8 cellular contexts compared by ENCODE assay signal in the genomic region with DNA sequence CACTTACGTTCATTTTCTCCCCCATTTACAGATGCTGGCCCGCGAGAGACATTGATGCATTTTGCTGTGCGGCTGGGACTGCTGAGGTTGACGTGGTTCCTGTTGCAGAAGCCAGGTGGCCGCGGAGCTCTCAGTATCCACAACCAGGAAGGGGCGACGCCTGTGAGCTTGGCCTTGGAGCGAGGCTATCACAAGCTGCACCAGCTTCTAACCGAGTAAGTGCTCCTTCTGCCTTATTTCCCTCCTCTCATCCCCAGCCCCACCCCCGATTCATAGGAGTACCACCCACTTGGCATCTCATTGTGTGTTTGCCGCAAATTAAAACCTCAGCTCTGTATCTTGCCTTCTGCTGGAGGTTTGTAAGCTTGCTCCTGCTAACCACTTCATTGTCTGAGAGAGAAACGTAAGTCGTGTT.
DNase-seq lines count a peak whose midpoint lies in the region; ATAC-seq and TF ChIP-seq lines count a peak whose summit lies in the region.

No MANE protein-coding gene starts in this region.

- no peak overlapping the region for H2BK12ac ChIP-seq in trophoblast cell (ENCODE audit: low read length)

- H3K9me3 ChIP-seq in trophoblast cell (ENCODE audit: insufficient read depth, low read depth, low read length), result no peaks in the 10 kb centered on the region

- WGBS in trophoblast cell (ENCODE audit: extremely low coverage, insufficient coverage, insufficient read length), result no CpG with 5 or more reads among the region's 15 CpGs

- H2BK120ac ChIP-seq in trophoblast cell (ENCODE audit: insufficient read depth, low read length, poor library complexity), result no peak overlapping the region

- TF ChIP-seq CTCF in NB4 (IDR thresholded peaks at IDR 0.05; ENCODE audit: low read depth, low read length) (no peak), brain microvascular endothelial cell (IDR thresholded peaks at IDR 0.05; ENCODE audit: low read depth, low read length, missing control alignments) (no peak)

- DNase-seq in NB4 (ENCODE audit: low read depth) (peak; percentile 14), 8988T (no peak), brain microvascular endothelial cell (no peak), trophoblast cell (no peak)
- DNase-seq in effector CD8-positive, alpha-beta T cell (lab: John Stamatoyannopoulos, UW), result peak; percentile 8
- DNase-seq in natural killer cell treated with Interleukin-12 subunit alpha and Interleukin-12 subunit beta and Interleukin-15 and Interleukin-18, amount 100 ng/mL, for 72 hours (ENCODE audit: low spot score), result peak; percentile 63

- H4K12ac ChIP-seq in trophoblast cell (ENCODE audit: low read depth, low read length), result no peak overlapping the region

- H3K18ac ChIP-seq in trophoblast cell (ENCODE audit: low read length), result no peak overlapping the region

- H2AFZ ChIP-seq in trophoblast cell (ENCODE audit: insufficient read depth, low read length, poor library complexity), result no peak overlapping the region

- H3K4ac ChIP-seq in trophoblast cell (ENCODE audit: low read depth, low read length), result no peak overlapping the region

- no peak for TF ChIP-seq POLR2A in NB4 (IDR thresholded peaks at IDR 0.05; ENCODE audit: extremely low read depth, insufficient read length)

- H3K27ac ChIP-seq in brain microvascular endothelial cell, result no peak overlapping the region
- H3K27ac ChIP-seq in trophoblast cell (ENCODE audit: low read depth, low read length), result no peak overlapping the region

- H3K23ac ChIP-seq in trophoblast cell (ENCODE audit: low read length), result no peak overlapping the region

- peak; percentile 68 to 79 for ATAC-seq in natural killer cell treated with Interleukin-12 subunit alpha and Interleukin-12 subunit beta and Interleukin-15 and Interleukin-18, amount 100 ng/mL, for 72 hours
- ATAC-seq in HG03342 (IDR thresholded peaks at IDR 0.05; ENCODE audit: unreplicated experiment), result no peak

- no peak overlapping the region for H4K91ac ChIP-seq in trophoblast cell (ENCODE audit: low read depth, low read length)

- H3K27me3 Mint-ChIP-seq in T-helper 1 cell treated with Interleukin-12 subunit alpha and Interleukin-12 subunit beta and Interleukin-4 antibody, amounts not matched to agents 30 μg/mL and 1 μg/mL, for 36 hours (ENCODE audit: low read depth), result no peaks in the 10 kb centered on the region
- no peaks in the 10 kb centered on the region for H3K27me3 Mint-ChIP-seq in natural killer cell treated with Interleukin-12 subunit alpha and Interleukin-12 subunit beta and Interleukin-15 and Interleukin-18, amount 100 ng/mL, for 72 hours

- in situ Hi-C loops in brain microvascular endothelial cell (cut with HindIII; ENCODE audit: low pct_ligation_motif_present, low sequenced_read_pairs), result no loop called here

- no peak overlapping the region for H3K9ac ChIP-seq in trophoblast cell (ENCODE audit: low read length)

- peaks cover 22% of the 10 kb centered on the region for H3K36me3 Mint-ChIP-seq in T-helper 1 cell treated with Interleukin-12 subunit alpha and Interleukin-12 subunit beta and Interleukin-4 antibody, amounts not matched to agents 30 μg/mL and 1 μg/mL, for 36 hours (ENCODE audit: low read depth)
- no peaks in the 10 kb centered on the region for H3K36me3 Mint-ChIP-seq in natural killer cell treated with Interleukin-12 subunit alpha and Interleukin-12 subunit beta and Interleukin-15 and Interleukin-18, amount 100 ng/mL, for 72 hours

- no peak overlapping the region for H4K8ac ChIP-seq in trophoblast cell (ENCODE audit: low read depth, low read length)

- H2BK5ac ChIP-seq in trophoblast cell (ENCODE audit: low read depth, low read length, poor library complexity), result no peak overlapping the region

- peak overlapping the region; percentile 66 for H3K4me3 Mint-ChIP-seq in T-helper 1 cell treated with Interleukin-12 subunit alpha and Interleukin-12 subunit beta and Interleukin-4 antibody, amounts not matched to agents 30 μg/mL and 1 μg/mL, for 36 hours
- H3K4me3 Mint-ChIP-seq in natural killer cell treated with Interleukin-12 subunit alpha and Interleukin-12 subunit beta and Interleukin-15 and Interleukin-18, amount 100 ng/mL, for 72 hours, result peak overlapping the region; percentile 82

- H3K4me1 Mint-ChIP-seq in T-helper 1 cell treated with Interleukin-12 subunit alpha and Interleukin-12 subunit beta and Interleukin-4 antibody, amounts not matched to agents 30 μg/mL and 1 μg/mL, for 36 hours (ENCODE audit: low read depth), result peaks cover 74% of the 10 kb centered on the region
- peaks cover 50 to 75% of the 10 kb centered on the region in 2 donors for H3K4me1 Mint-ChIP-seq in natural killer cell treated with Interleukin-12 subunit alpha and Interleukin-12 subunit beta and Interleukin-15 and Interleukin-18, amount 100 ng/mL, for 72 hours (ENCODE audit: low read depth in 2 of 2)

- H3K36me3 ChIP-seq in brain microvascular endothelial cell (replicated peaks), result peaks cover 9% of the 10 kb centered on the region
- H3K36me3 ChIP-seq in trophoblast cell (ENCODE audit: control insufficient read depth in 1 of 2, insufficient read depth in 2 of 2, low read length in 2 of 2), result peaks cover 4 to 7% of the 10 kb centered on the region in 2 experiments

- H3K9me3 Mint-ChIP-seq in T-helper 1 cell treated with Interleukin-12 subunit alpha and Interleukin-12 subunit beta and Interleukin-4 antibody, amounts not matched to agents 30 μg/mL and 1 μg/mL, for 36 hours, result no peaks in the 10 kb centered on the region
- no peaks in the 10 kb centered on the region for H3K9me3 Mint-ChIP-seq in natural killer cell treated with Interleukin-12 subunit alpha and Interleukin-12 subunit beta and Interleukin-15 and Interleukin-18, amount 100 ng/mL, for 72 hours

- no peak overlapping the region for H2AK5ac ChIP-seq in trophoblast cell (ENCODE audit: low read length)

- peak overlapping the region; percentile 39 for H3K27ac Mint-ChIP-seq in T-helper 1 cell treated with Interleukin-12 subunit alpha and Interleukin-12 subunit beta and Interleukin-4 antibody, amounts not matched to agents 30 μg/mL and 1 μg/mL, for 36 hours
- H3K27ac Mint-ChIP-seq in natural killer cell treated with Interleukin-12 subunit alpha and Interleukin-12 subunit beta and Interleukin-15 and Interleukin-18, amount 100 ng/mL, for 72 hours, result peak overlapping the region; percentile 42 to 78

- H3K4me3 ChIP-seq in NB4 (ENCODE audit: low read depth, low read length) (no peak overlapping the region), brain microvascular endothelial cell (ENCODE audit: low read depth, low read length) (no peak overlapping the region), trophoblast cell (ENCODE audit: low read depth, low read length) (no peak overlapping the region)

- H3K14ac ChIP-seq in trophoblast cell (ENCODE audit: low read length), result no peak overlapping the region

- H3K79me2 ChIP-seq in trophoblast cell (ENCODE audit: control insufficient read depth, insufficient read depth, low read length, poor library complexity), result no peaks in the 10 kb centered on the region

- H3K4me2 ChIP-seq in trophoblast cell (ENCODE audit: low read length), result no peak overlapping the region

- no peaks in the 10 kb centered on the region for H3K79me1 ChIP-seq in trophoblast cell (ENCODE audit: low read length)

- H3K27me3 ChIP-seq in brain microvascular endothelial cell (replicated peaks), result no peaks in the 10 kb centered on the region
- no peaks in the 10 kb centered on the region for H3K27me3 ChIP-seq in trophoblast cell (ENCODE audit: insufficient read depth, low read length)

- H3K4me1 ChIP-seq in trophoblast cell (ENCODE audit: control insufficient read depth in 1 of 2, insufficient read depth in 2 of 2, low read length in 2 of 2), result no peaks in the 10 kb centered on the region

Comparison
In these comparisons a context has a peak if more than half of its experiments do, and no peak if none do; other contexts are left out.
1. DNase-seq: peak in NB4 (single experiment), effector CD8-positive, alpha-beta T cell (single experiment) and natural killer cell treated with Interleukin-12 subunit alpha and Interleukin-12 subunit beta and Interleukin-15 and Interleukin-18, amount 100 ng/mL, for 72 hours (single experiment); none in 8988T (single experiment), brain microvascular endothelial cell (single experiment) and trophoblast cell (0 of 2).